Comparison of ENCODE assay signal across 9 cellular contexts in genomic region chr4:138977525-138977924, GRCh38. TPM values are rescaled to one million over a fixed set of nuclear protein-coding genes. Genes with fewer than 3 reads are reported as not detected.
DNase-seq lines count a peak whose midpoint lies in the region; ATAC-seq and TF ChIP-seq lines count a peak whose summit lies in the region.
"Had no signal": no experiment of that assay in that cellular context is flagged by ENCODE, and none has a peak within 500 bp of the region (broad histone marks: within the 10 kb centered on the region; RNA-seq: fewer than 3 reads in every experiment).

No MANE protein-coding gene starts in this region.

- no peaks in the 10 kb centered on the region for H3K36me3 Mint-ChIP-seq in type B pancreatic cell

- H3K27ac Mint-ChIP-seq in type B pancreatic cell: peak overlapping the region; percentile 20

- H3K4me1 Mint-ChIP-seq in type B pancreatic cell (ENCODE audit: unreplicated experiment): peaks cover 43% of the 10 kb centered on the region

- no peaks in the 10 kb centered on the region for H3K4me1 ChIP-seq in right cardiac atrium (ENCODE audit: control insufficient read depth, insufficient read depth, low read length)

- peaks cover 3% of the 10 kb centered on the region for H3K9me3 Mint-ChIP-seq in type B pancreatic cell

- DNase-seq in SIG-M5 treated with dmso at 0.1 percent for 504 hours (lab: John Stamatoyannopoulos, UW; ENCODE audit: unreplicated experiment): peak; percentile 59
- DNase-seq in SIG-M5 (lab: John Stamatoyannopoulos, UW): no peak
- DNase-seq in NOMO-1 treated with DMSO at 0.1 percent for 48 hours (lab: John Stamatoyannopoulos, UW; ENCODE audit: unreplicated experiment): peak; percentile 86
- DNase-seq in type B pancreatic cell (ENCODE audit: extremely low spot score, unreplicated experiment): no peak
- no peak for DNase-seq in NCI-H1436 treated with DMSO at 0.1 percent for 48 hours (lab: John Stamatoyannopoulos, UW)
- no peak for DNase-seq in right cardiac atrium
- no peak for DNase-seq in activated CD4-positive, alpha-beta T cell treated with anti-CD3 and anti-CD28 coated beads, Interleukin-2, amount 50 U/mL, for 48 hours

- no peak for TF ChIP-seq CTCF in type B pancreatic cell (conservative IDR thresholded peaks at IDR 0.05)

- H3K4me3 ChIP-seq in right cardiac atrium (ENCODE audit: low read length): no peak overlapping the region
- H3K4me3 ChIP-seq: skin epidermis had no signal

- 46% methylated on average over 5 of the region's 5 CpGs for WGBS in right cardiac atrium

- peak overlapping the region; percentile 1 for H3K4me3 Mint-ChIP-seq in type B pancreatic cell

- no peaks in the 10 kb centered on the region for H3K27me3 Mint-ChIP-seq in type B pancreatic cell

- H3K27me3 ChIP-seq in right cardiac atrium (ENCODE audit: control insufficient read depth, insufficient read depth): no peaks in the 10 kb centered on the region

- ATAC-seq in HG02970 (IDR thresholded peaks at IDR 0.05; ENCODE audit: low FRiP score, unreplicated experiment): peak; percentile 94
- ATAC-seq in right cardiac atrium: no peak

- no peak overlapping the region for H3K27ac ChIP-seq in right cardiac atrium (ENCODE audit: low read length)

- H3K9me3 ChIP-seq in right cardiac atrium (ENCODE audit: control insufficient read depth, low read length): no peaks in the 10 kb centered on the region

- intact Hi-C loops in right cardiac atrium (cut with DNase I): no loop called here

RNA-seq across cellular contexts. Expression of gene NOCT, which starts 38.1 kb away (rescaled TPM):
- total RNA-seq in type B pancreatic cell (ENCODE audit: low replicate concordance) (9.2 and 13.6 TPM in 2 replicates), right cardiac atrium (10 to 100 TPM in 1 of 4 donors, 1 to 10 TPM in 3; 5.5 to 10.6 (median 9.7) TPM)
- 4.7 TPM for polyA plus RNA-seq in right cardiac atrium

Comparison
In these comparisons a context has a peak if more than half of its experiments do, and no peak if none do; other contexts are left out.
1. DNase-seq: peak in SIG-M5 treated with dmso at 0.1 percent for 504 hours (single experiment) and NOMO-1 treated with DMSO at 0.1 percent for 48 hours (single experiment); none in SIG-M5 (single experiment), type B pancreatic cell (single experiment), NCI-H1436 treated with DMSO at 0.1 percent for 48 hours (single experiment), right cardiac atrium (0 of 3) and activated CD4-positive, alpha-beta T cell treated with anti-CD3 and anti-CD28 coated beads, Interleukin-2, amount 50 U/mL, for 48 hours (0 of 2).